Comparison of ENCODE assay signal across 9 cellular contexts in the genomic region with DNA sequence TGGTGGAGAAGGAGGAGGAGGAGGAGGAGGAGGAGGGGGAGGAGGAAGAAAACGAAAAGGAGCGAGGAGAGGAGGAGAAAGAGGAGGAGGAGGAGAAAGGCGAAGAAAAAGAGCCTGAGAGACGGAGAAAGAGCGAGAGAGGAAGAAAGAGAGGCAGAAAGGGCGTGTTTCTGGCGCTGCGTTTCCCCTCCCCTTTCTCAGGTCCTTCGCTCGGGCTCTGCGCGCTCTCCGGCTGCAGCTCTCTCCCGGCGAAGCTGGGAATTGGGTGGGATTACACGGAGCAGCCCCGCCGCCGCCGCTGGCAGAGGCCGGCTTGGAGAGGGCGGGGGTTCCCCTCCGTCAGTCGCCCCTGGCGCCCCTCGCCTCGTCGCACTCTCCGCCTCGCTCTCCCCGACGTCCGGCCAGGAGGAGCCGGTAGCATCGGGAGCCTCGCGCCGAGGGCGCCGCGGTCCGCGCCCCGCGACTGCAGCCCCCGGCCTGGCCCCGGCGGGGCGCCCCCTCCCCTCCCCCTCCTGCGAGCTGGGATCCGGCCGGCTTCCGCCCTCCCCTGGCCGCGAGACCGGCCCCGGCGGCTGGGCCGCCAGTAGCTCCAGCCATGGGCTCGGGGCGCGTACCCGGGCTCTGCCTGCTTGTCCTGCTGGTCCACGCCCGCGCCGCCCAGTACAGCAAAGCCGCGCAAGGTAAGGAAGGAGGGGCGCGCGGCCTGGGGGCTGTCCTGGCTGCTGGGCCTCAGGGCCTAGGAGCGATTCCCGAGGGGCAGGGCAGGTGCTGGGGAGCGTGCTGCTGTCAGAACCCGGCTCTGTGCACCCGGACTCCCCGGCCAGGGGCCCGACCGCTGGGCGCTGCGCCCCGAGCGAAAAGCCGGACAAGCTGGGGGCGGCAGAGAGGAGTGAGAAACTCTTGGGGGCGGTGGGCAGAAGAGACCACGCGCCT. TPM values are rescaled to one million over a fixed set of nuclear protein-coding genes. Genes with fewer than 3 reads are reported as not detected.
DNase-seq lines count a peak whose midpoint lies in the region; ATAC-seq and TF ChIP-seq lines count a peak whose summit lies in the region.
"Had no signal": no experiment of that assay in that cellular context is flagged by ENCODE, and none has a peak within 500 bp of the region (broad histone marks: within the 10 kb centered on the region; RNA-seq: fewer than 3 reads in every experiment).

A gene (plus strand): TSS at position 133 of the 933 bp plus-strand sequence. CDS start 463 bp downstream, at position 596.

- H3K9me3 ChIP-seq in gastrocnemius medialis = no peaks in the 10 kb centered on the region

- no peak for ATAC-seq in gastrocnemius medialis
- ATAC-seq in HG03439 (IDR thresholded peaks at IDR 0.05; ENCODE audit: unreplicated experiment) = no peak

- TF ChIP-seq CTCF in gastrocnemius medialis (IDR thresholded peaks at IDR 0.05 in 4 of 5, conservative IDR thresholded peaks at IDR 0.05 in 1 of 5) = no peak

- DNase-seq in NCI-H1436 (lab: John Stamatoyannopoulos, UW) (peak; percentile 9), NCI-H1436 treated with DMSO at 0.1 percent for 48 hours (lab: John Stamatoyannopoulos, UW) (no peak), NCI-H146 treated with DMSO at 0.1 percent for 48 hours (lab: John Stamatoyannopoulos, UW; ENCODE audit: unreplicated experiment) (peak; percentile 28), amniotic epithelial cell (ENCODE audit: low read depth) (peak; percentile 20), iPS DF 19.7 (ENCODE audit: low read depth, low spot score) (peak; percentile 42), gastrocnemius medialis (no peak), GDM1 (lab: John Stamatoyannopoulos, UW) (no peak)

- intact Hi-C loops in gastrocnemius medialis (cut with DNase I; ENCODE audit: low total_unique reads) = no loop called here

- no peak within 1 kb of the TSS for H3K27ac ChIP-seq in gastrocnemius medialis
- H3K27ac ChIP-seq: C4-2B had no signal

- H3K27me3 ChIP-seq in gastrocnemius medialis = peaks cover 53 to 69% (median 61%) of the 10 kb centered on the region in 3 donors

- no peak for TF ChIP-seq POLR2A in gastrocnemius medialis (IDR thresholded peaks at IDR 0.05)

- H3K4me1 ChIP-seq in gastrocnemius medialis = peaks cover 16 to 21% of the 10 kb centered on the region in 2 donors

- H3K4me3 ChIP-seq in gastrocnemius medialis = peak within 1 kb of the TSS; percentile 33 to 68 (median 50)

- no peaks in the 10 kb centered on the region for H3K36me3 ChIP-seq in gastrocnemius medialis

- in situ Hi-C loops in gastrocnemius medialis (cut with MboI; ENCODE audit: low sequenced_read_pairs in 4 of 4) = no loop called here

RNA-seq across cellular contexts. Expression of the gene that starts here (rescaled TPM):
- under 1 TPM in 2 of 4 donors, not detected in 2; 0.05 to 0.07 TPM for total RNA-seq in gastrocnemius medialis

Comparison
In these comparisons a context has a peak if more than half of its experiments do, and no peak if none do; other contexts are left out.
1. DNase-seq: peak in NCI-H1436 (single experiment), NCI-H146 treated with DMSO at 0.1 percent for 48 hours (single experiment), amniotic epithelial cell (single experiment) and iPS DF 19.7 (single experiment); none in NCI-H1436 treated with DMSO at 0.1 percent for 48 hours (single experiment), gastrocnemius medialis (0 of 2) and GDM1 (single experiment).